11 cellular contexts compared by ENCODE assay signal in the genomic region with DNA sequence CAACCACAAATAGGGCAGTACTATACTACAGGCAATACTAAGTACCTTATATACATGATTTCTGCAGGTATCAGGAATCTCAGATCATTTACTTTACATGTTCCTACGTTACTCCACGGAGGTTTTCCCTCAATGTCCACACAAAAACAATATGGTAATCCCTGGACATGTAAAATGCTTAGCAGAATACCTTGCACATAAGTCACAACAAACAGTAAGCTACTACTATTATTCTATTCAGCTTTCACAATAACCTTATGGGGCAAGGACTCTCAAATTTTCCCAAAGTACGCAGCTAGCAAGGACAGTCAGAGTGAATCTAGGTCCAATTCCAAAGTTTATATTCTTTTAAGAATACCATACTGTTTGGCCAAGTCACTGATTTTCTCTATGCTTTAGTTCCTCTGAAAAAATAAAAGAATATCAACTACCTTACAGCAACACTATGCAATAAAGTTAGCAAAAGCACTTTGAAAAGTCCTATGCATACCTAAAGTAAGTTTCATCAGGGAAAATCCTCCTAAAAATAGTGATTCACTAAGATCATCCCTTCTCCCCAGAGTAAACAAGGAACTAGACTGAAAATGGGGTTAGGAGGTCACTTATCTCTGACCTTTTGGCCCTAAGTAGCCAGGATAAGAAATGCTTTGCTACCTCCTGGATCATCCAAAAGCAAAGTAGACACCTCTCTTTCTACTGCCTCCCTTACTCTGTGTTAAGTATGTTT.
DNase-seq lines count a peak whose midpoint lies in the region; TF ChIP-seq lines count a peak whose summit lies in the region.
"Had no signal": no experiment of that assay in that cellular context is flagged by ENCODE, and none has a peak within 500 bp of the region (broad histone marks: within the 10 kb centered on the region; RNA-seq: fewer than 3 reads in every experiment).

No MANE protein-coding gene starts in this region.

- H3K4me2 ChIP-seq in parathyroid adenoma (ENCODE audit: low read length), result no peak overlapping the region

- H3K36me3 ChIP-seq in CD8-positive, alpha-beta memory T cell (ENCODE audit: insufficient read depth, low read length), result no peaks in the 10 kb centered on the region
- H3K36me3 ChIP-seq in SK-N-MC (ENCODE audit: insufficient read depth, low read length), result no peaks in the 10 kb centered on the region
- peaks cover 0 to 17% (median 0%) of the 10 kb centered on the region in 3 donors for H3K36me3 ChIP-seq in esophagus squamous epithelium
- H3K36me3 ChIP-seq in parathyroid adenoma (ENCODE audit: control insufficient read depth, insufficient read depth, low read length), result no peaks in the 10 kb centered on the region

- no peaks in the 10 kb centered on the region for H3K9me3 ChIP-seq in CD8-positive, alpha-beta memory T cell (ENCODE audit: low read length)
- H3K9me3 ChIP-seq in SK-N-MC (ENCODE audit: low read depth, low read length), result no peaks in the 10 kb centered on the region
- no peaks in the 10 kb centered on the region for H3K9me3 ChIP-seq in esophagus squamous epithelium
- no peaks in the 10 kb centered on the region for H3K9me3 ChIP-seq in parathyroid adenoma (ENCODE audit: control insufficient read depth, low read length)

- peaks cover 33% of the 10 kb centered on the region for H3K4me1 ChIP-seq in CD8-positive, alpha-beta memory T cell (ENCODE audit: insufficient read depth, low read length)
- H3K4me1 ChIP-seq in esophagus squamous epithelium (peaks cover 24 to 78% (median 47%) of the 10 kb centered on the region in 3 donors), parathyroid adenoma (no peaks in the 10 kb centered on the region)

- peaks cover 7% of the 10 kb centered on the region for H3K79me2 ChIP-seq in parathyroid adenoma

- H3K4me3 ChIP-seq in CD8-positive, alpha-beta memory T cell (ENCODE audit: low read length), result no peak overlapping the region
- H3K4me3 ChIP-seq in SK-N-MC (no peak overlapping the region), esophagus squamous epithelium (no peak overlapping the region), parathyroid adenoma (ENCODE audit: low read depth, low read length) (no peak overlapping the region)

- no peaks in the 10 kb centered on the region for H3K27me3 ChIP-seq in CD8-positive, alpha-beta memory T cell (ENCODE audit: insufficient read depth, low read length, poor library complexity, severe bottlenecking)
- H3K27me3 ChIP-seq in esophagus squamous epithelium, result no peaks in the 10 kb centered on the region
- no peaks in the 10 kb centered on the region for H3K27me3 ChIP-seq in parathyroid adenoma (ENCODE audit: control insufficient read depth, insufficient read depth, low read length)

- intact Hi-C loops in esophagus squamous epithelium (cut with DNase I), result no loop called here

- peaks cover 0 to 7% (median 0%) of the 10 kb centered on the region in 3 donors for H3K36me3 Mint-ChIP-seq in CD8-positive, alpha-beta memory T cell

- TF ChIP-seq POLR2A in esophagus squamous epithelium (IDR thresholded peaks at IDR 0.05), result no peak

- no peaks in the 10 kb centered on the region for H3K27me3 Mint-ChIP-seq in CD8-positive, alpha-beta memory T cell

- H3K27ac Mint-ChIP-seq in CD8-positive, alpha-beta memory T cell, result peak overlapping the region; percentile 15 to 99 (median 92)

- 77 to 83% methylated on average over 3 of the region's 3 CpGs for WGBS in esophagus squamous epithelium, 2 donors

- no peak overlapping the region for H3K4me3 Mint-ChIP-seq in CD8-positive, alpha-beta memory T cell

- no peak overlapping the region for H3K27ac ChIP-seq in CD8-positive, alpha-beta memory T cell (ENCODE audit: low read depth, low read length)
- peak overlapping the region; percentile 27 for H3K27ac ChIP-seq in SK-N-MC
- peak overlapping the region in 3 of 4 donors; percentile 48 to 70 (median 70) for H3K27ac ChIP-seq in esophagus squamous epithelium
- peak overlapping the region; percentile 3 for H3K27ac ChIP-seq in parathyroid adenoma

- no peak for DNase-seq in CD8-positive, alpha-beta memory T cell
- DNase-seq in SK-N-MC (ENCODE audit: low read depth, low spot score) (no peak), esophagus squamous epithelium (lab: John Stamatoyannopoulos, UW) (no peak), SHP77 (lab: John Stamatoyannopoulos, UW) (no peak), AG20443 (ENCODE audit: low spot score) (no peak)
- DNase-seq in activated CD8-positive, alpha-beta memory T cell treated with anti-CD3 and anti-CD28 coated beads, Interleukin-2, amount 50 U/mL, for 48 hours, result no peak
- no peak for DNase-seq in stimulated activated CD4-positive, alpha-beta T cell treated with anti-CD3 and anti-CD28 coated beads, Interleukin-2, amount 100 ng/mL, for 48 hours
- DNase-seq: MM.1S, NCI-H524 treated with DMSO at 0.1 percent for 48 hours, T-helper 1 cell had no signal

- POLR2A ChIA-PET in CD8-positive, alpha-beta memory T cell (lab: Charles Lee), result interaction anchor here (0.8 to 1.7 kb wide), 3 partner anchors 10 to 74 kb away, joined by 5 to 10 read pairs (median 7); no protein-coding TSS in a partner anchor

- TF ChIP-seq CTCF in esophagus squamous epithelium (IDR thresholded peaks at IDR 0.05), result no peak
- TF ChIP-seq CTCF in parathyroid adenoma (IDR thresholded peaks at IDR 0.05), result no peak

- no peak overlapping the region for H3K9ac ChIP-seq in SK-N-MC (ENCODE audit: insufficient read length)
- H3K9ac ChIP-seq in parathyroid adenoma, result no peak overlapping the region

- CTCF ChIA-PET in CD8-positive, alpha-beta memory T cell (lab: Charles Lee), result interaction anchor here (0.7 to 12.8 kb wide), 8 partner anchors 8 to 85 kb away, joined by 3 to 317 read pairs (median 6); no protein-coding TSS in a partner anchor

- no peaks in the 10 kb centered on the region for H3K9me3 Mint-ChIP-seq in CD8-positive, alpha-beta memory T cell

- H2AFZ ChIP-seq in parathyroid adenoma, result no peak overlapping the region

- peaks cover 48 to 68% (median 61%) of the 10 kb centered on the region in 3 donors for H3K4me1 Mint-ChIP-seq in CD8-positive, alpha-beta memory T cell
